ENCODE assay signal across 8 cellular contexts in genomic region chr1:153790282-153790995, GRCh38.
DNase-seq lines count a peak whose midpoint lies in the region; ATAC-seq and TF ChIP-seq lines count a peak whose summit lies in the region.

No MANE protein-coding gene starts in this region.

- H3K4me3 ChIP-seq in AG09309 (ENCODE audit: control insufficient read depth, low read depth, low read length): peak overlapping the region; percentile 15

- TF ChIP-seq CTCF in AG09309 (IDR thresholded peaks at IDR 0.05; ENCODE audit: control insufficient read depth, insufficient read depth, low read depth, low read length, missing control alignments): no peak
- TF ChIP-seq CTCF in GM13976 (IDR thresholded peaks at IDR 0.05; ENCODE audit: borderline replicate concordance, control extremely low read depth, extremely low read depth, insufficient read depth, missing control alignments): no peak

- DNase-seq in AG09309 (ENCODE audit: low read depth) (peak; percentile 60), SKM-1 (lab: John Stamatoyannopoulos, UW; ENCODE audit: unreplicated experiment) (peak; percentile 70), fibroblast of peridontal ligament (ENCODE audit: extremely low read depth) (peak; percentile 92), nucleus accumbens (lab: John Stamatoyannopoulos, UW) (peak in 51 of 56 donors; percentile 16 to 88 (median 62)), GM13976 (ENCODE audit: low spot score) (no peak), DMS 273 treated with DMSO at 0.1 percent for 48 hours (lab: John Stamatoyannopoulos, UW) (no peak)

- in situ Hi-C loops in GM13976 (cut with MboI; ENCODE audit: low sequenced_read_pairs, unreplicated experiment): loop anchor here (10.0 kb wide), 1 partner anchor 194 kb away; the partner anchor contains the start of gene RAB13

- ATAC-seq in GM21515 (IDR thresholded peaks at IDR 0.05; ENCODE audit: unreplicated experiment) (peak; percentile 2), HG03025 (IDR thresholded peaks at IDR 0.05; ENCODE audit: low FRiP score, unreplicated experiment) (no peak)

Comparison
In these comparisons a context has a peak if more than half of its experiments do, and no peak if none do; other contexts are left out.
1. DNase-seq: peak in AG09309 (single experiment), SKM-1 (single experiment), fibroblast of peridontal ligament (single experiment) and nucleus accumbens (51 of 56); none in GM13976 (single experiment) and DMS 273 treated with DMSO at 0.1 percent for 48 hours (single experiment).